8 cellular contexts compared by ENCODE assay signal in the genomic region with DNA sequence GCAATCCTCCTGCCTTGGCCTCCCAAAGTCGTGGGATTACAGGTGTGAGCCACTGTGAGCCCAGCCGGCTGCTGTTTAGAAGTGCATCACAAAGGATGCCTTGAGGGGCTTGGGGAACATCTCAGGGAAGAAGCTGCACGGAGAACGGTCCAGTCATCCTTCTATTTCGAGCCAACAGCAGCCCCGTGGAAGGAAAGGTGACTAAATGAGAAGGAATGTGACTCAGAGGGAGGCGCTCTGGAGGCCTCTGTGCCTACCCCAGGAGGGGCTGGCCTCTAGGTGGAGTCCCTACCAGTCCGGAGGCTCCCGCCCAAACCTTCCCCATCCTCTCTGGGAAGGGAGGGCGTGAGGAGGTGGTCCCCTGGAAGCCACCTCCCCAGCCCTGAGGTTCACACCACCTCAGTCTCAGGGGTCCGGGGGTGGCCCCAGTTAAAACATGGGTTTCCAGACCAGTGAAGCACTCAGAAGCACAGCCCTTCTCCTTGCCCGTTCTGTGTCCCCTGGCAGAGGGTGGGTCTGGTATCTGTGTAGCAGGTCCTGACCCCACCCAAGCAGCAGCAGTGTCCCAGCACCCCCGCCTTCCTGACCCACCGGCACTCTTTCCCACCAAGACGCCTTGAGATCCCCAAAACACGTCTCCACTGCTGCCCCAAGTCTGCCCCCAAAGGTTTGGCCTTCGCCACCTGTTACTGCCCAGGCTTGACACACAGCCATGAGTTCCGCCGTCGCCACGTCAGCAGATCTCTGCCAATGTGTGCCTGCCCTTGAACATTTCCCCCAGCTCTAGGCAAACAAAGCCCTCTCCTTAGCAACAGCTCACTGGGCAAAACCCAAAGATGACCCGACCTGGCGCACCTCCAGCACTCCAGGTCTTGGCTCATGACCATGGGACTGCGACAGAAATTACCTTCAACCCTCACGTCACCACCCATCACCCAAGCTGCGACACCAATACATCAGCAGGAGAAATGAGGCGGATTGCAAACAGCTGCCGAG.
A peak's percentile ranks its signal among the peaks of the same experiment; 100 is the strongest.
DNase-seq lines count a peak whose midpoint lies in the region; TF ChIP-seq lines count a peak whose summit lies in the region.

No MANE protein-coding gene starts in this region.

- no peak for TF ChIP-seq CTCF in Calu3 (IDR thresholded peaks at IDR 0.05; ENCODE audit: unreplicated experiment)
- no peak for TF ChIP-seq CTCF in esophagus squamous epithelium (IDR thresholded peaks at IDR 0.05)
- no peak for TF ChIP-seq CTCF in colonic mucosa (IDR thresholded peaks at IDR 0.05)
- no peak for TF ChIP-seq CTCF in BE2C (IDR thresholded peaks at IDR 0.05; ENCODE audit: low read depth, low read length)

- H3K36me3 Mint-ChIP-seq in Calu3 (ENCODE audit: insufficient read depth, unreplicated experiment): peaks cover 68% of the 10 kb centered on the region

- H2BK120ac ChIP-seq in neuronal stem cell (ENCODE audit: low read depth, low read length): peak overlapping the region; percentile 17

- H4K8ac ChIP-seq in neuronal stem cell (ENCODE audit: low read depth, low read length): no peak overlapping the region

- H2BK15ac ChIP-seq in neuronal stem cell (ENCODE audit: low read length): no peak overlapping the region

- H2AFZ ChIP-seq in neuronal stem cell (ENCODE audit: low read length): no peak overlapping the region

- peak overlapping the region; percentile 100 for H3K27ac Mint-ChIP-seq in Calu3 (ENCODE audit: unreplicated experiment)

- CTCF ChIA-PET in Calu3 (lab: Charles Lee): interaction anchor here (1.0 to 1.8 kb wide), 3 partner anchors 23 to 68 kb away, joined by 3 to 8 read pairs (median 5); no protein-coding TSS in a partner anchor

- H3K27me3 ChIP-seq in NT2/D1 (ENCODE audit: insufficient read depth, insufficient read length): no peaks in the 10 kb centered on the region
- H3K27me3 ChIP-seq in esophagus squamous epithelium: no peaks in the 10 kb centered on the region
- no peaks in the 10 kb centered on the region for H3K27me3 ChIP-seq in neuronal stem cell (ENCODE audit: control insufficient read depth in 3 of 3, insufficient read depth in 3 of 3, low read depth in 1 of 3, low read length in 3 of 3)
- no peaks in the 10 kb centered on the region for H3K27me3 ChIP-seq in colonic mucosa
- H3K27me3 ChIP-seq in BE2C: no peaks in the 10 kb centered on the region

- no peak overlapping the region for H2BK5ac ChIP-seq in neuronal stem cell (ENCODE audit: low read length)

- H3K23ac ChIP-seq in neuronal stem cell (ENCODE audit: low read depth, low read length, poor library complexity): no peak overlapping the region

- H2AK5ac ChIP-seq in neuronal stem cell (ENCODE audit: low read depth, low read length): no peak overlapping the region

- no peak for TF ChIP-seq POLR2A in esophagus squamous epithelium (IDR thresholded peaks at IDR 0.05)

- no peak overlapping the region for H3K4me2 ChIP-seq in neuronal stem cell (ENCODE audit: insufficient read depth, low read length, poor library complexity, severe bottlenecking)

- no peaks in the 10 kb centered on the region for H3K9me3 Mint-ChIP-seq in Calu3 (ENCODE audit: low read depth, unreplicated experiment)

- no peaks in the 10 kb centered on the region for H3K27me3 Mint-ChIP-seq in Calu3 (ENCODE audit: unreplicated experiment)

- H3K4me3 ChIP-seq in NT2/D1 (ENCODE audit: insufficient read length, low read depth) (no peak overlapping the region), esophagus squamous epithelium (no peak overlapping the region), neuronal stem cell (ENCODE audit: low read length in 2 of 2) (peak overlapping the region in 1 of 2 donors; percentile 8), colonic mucosa (no peak overlapping the region), BE2C (ENCODE audit: low read depth, low read length) (no peak overlapping the region)

- TSS peak; percentile 29 for BruUV-seq in Calu3 (replicated peaks; lab: Mats Ljungman, UMichigan)

- H3K4me3 Mint-ChIP-seq in Calu3 (ENCODE audit: low read depth, unreplicated experiment): peak overlapping the region; percentile 69

- H3K4me1 Mint-ChIP-seq in Calu3 (ENCODE audit: low read depth, unreplicated experiment): peaks cover 32% of the 10 kb centered on the region

- peak overlapping the region; percentile 40 for H3K18ac ChIP-seq in neuronal stem cell (ENCODE audit: low read length)

- H3K27ac ChIP-seq in esophagus squamous epithelium (peak overlapping the region; percentile 55 to 78 (median 70)), neuronal stem cell (replicated peaks; ENCODE audit: low read length) (no peak overlapping the region), colonic mucosa (no peak overlapping the region)

- 66 to 70% methylated on average over 16 to 19 of the region's 28 CpGs for WGBS in esophagus squamous epithelium, 2 donors
- WGBS in neuronal stem cell (ENCODE audit: extremely low coverage in 2 of 2, insufficient read length in 2 of 2, insufficient replicate concordance in 1 of 2), 2 donors: no CpG with 5 or more reads among the region's 28 CpGs

- DNase-seq in Calu3: peak; percentile 76
- DNase-seq in NT2/D1 (ENCODE audit: low read depth, low spot score): peak; percentile 63
- no peak for DNase-seq in esophagus squamous epithelium (lab: John Stamatoyannopoulos, UW)
- no peak for DNase-seq in neuronal stem cell (ENCODE audit: low spot score)
- DNase-seq in colonic mucosa: no peak
- no peak for DNase-seq in SW480 (ENCODE audit: low spot score)
- DNase-seq in globus pallidus (ENCODE audit: low spot score): no peak
- no peak for DNase-seq in BE2C

- no peak overlapping the region for H3K4ac ChIP-seq in neuronal stem cell (ENCODE audit: low read length)

- no peak overlapping the region for H4K91ac ChIP-seq in neuronal stem cell (ENCODE audit: low read depth, low read length, poor library complexity)

- no peak overlapping the region for H2BK12ac ChIP-seq in neuronal stem cell (ENCODE audit: low read length)

- H3K9me3 ChIP-seq in NT2/D1 (ENCODE audit: insufficient read depth, low read length) (no peaks in the 10 kb centered on the region), esophagus squamous epithelium (no peaks in the 10 kb centered on the region), neuronal stem cell (replicated peaks in 1 of 2; ENCODE audit: control insufficient read depth in 2 of 2, insufficient read depth in 1 of 2, low read depth in 1 of 2, low read length in 2 of 2) (no peaks in the 10 kb centered on the region), colonic mucosa (no peaks in the 10 kb centered on the region), BE2C (no peaks in the 10 kb centered on the region)

- no peak overlapping the region for H3K14ac ChIP-seq in neuronal stem cell (ENCODE audit: low read length)

- no peak overlapping the region for H3K9ac ChIP-seq in NT2/D1 (ENCODE audit: insufficient read length, low read depth)
- no peak overlapping the region for H3K9ac ChIP-seq in neuronal stem cell (ENCODE audit: low read depth, low read length, poor library complexity)
- no peak overlapping the region for H3K9ac ChIP-seq in colonic mucosa (ENCODE audit: low read depth in 2 of 2, low read length in 2 of 2)

- peaks cover 23% of the 10 kb centered on the region for H3K79me1 ChIP-seq in neuronal stem cell (ENCODE audit: low read depth, low read length)

- H3K36me3 ChIP-seq in NT2/D1 (ENCODE audit: insufficient read depth, insufficient read length, low read length): peaks cover 48% of the 10 kb centered on the region
- H3K36me3 ChIP-seq in esophagus squamous epithelium: peaks cover 0 to 38% (median 0%) of the 10 kb centered on the region in 3 donors
- H3K36me3 ChIP-seq in neuronal stem cell (replicated peaks in 1 of 2; ENCODE audit: control insufficient read depth in 2 of 2, insufficient read depth in 2 of 2, low read length in 2 of 2): peaks cover 19 to 89% of the 10 kb centered on the region in 2 donors
- no peaks in the 10 kb centered on the region for H3K36me3 ChIP-seq in colonic mucosa
- H3K36me3 ChIP-seq in BE2C: peaks cover 15% of the 10 kb centered on the region

- peaks cover 7% of the 10 kb centered on the region for H3K4me1 ChIP-seq in NT2/D1 (ENCODE audit: insufficient read depth, insufficient read length)
- H3K4me1 ChIP-seq in esophagus squamous epithelium: peaks cover 7 to 65% (median 17%) of the 10 kb centered on the region in 3 donors
- H3K4me1 ChIP-seq in neuronal stem cell (ENCODE audit: control insufficient read depth in 2 of 2, insufficient read depth in 1 of 2, low read depth in 1 of 2, low read length in 2 of 2): peaks cover 0 to 8% of the 10 kb centered on the region in 2 donors
- H3K4me1 ChIP-seq in colonic mucosa: no peaks in the 10 kb centered on the region
- no peaks in the 10 kb centered on the region for H3K4me1 ChIP-seq in BE2C

- intact Hi-C loops in Calu3 (cut with micrococcal nuclease; ENCODE audit: unreplicated experiment): no loop called here
- intact Hi-C loops in esophagus squamous epithelium (cut with DNase I): no loop called here
- intact Hi-C loops in colonic mucosa (cut with DNase I): no loop called here

Comparison
In these comparisons a context has a peak if more than half of its experiments do, and no peak if none do; other contexts are left out.
1. DNase-seq: peak in Calu3 (single experiment) and NT2/D1 (single experiment); none in esophagus squamous epithelium (single experiment), neuronal stem cell (single experiment), colonic mucosa (single experiment), SW480 (single experiment), globus pallidus (single experiment) and BE2C (single experiment).
2. H3K27ac ChIP-seq: peak in esophagus squamous epithelium (4 of 4); none in neuronal stem cell (single experiment) and colonic mucosa (single experiment).